ENCODE assay signal across 8 cellular contexts in the genomic region with DNA sequence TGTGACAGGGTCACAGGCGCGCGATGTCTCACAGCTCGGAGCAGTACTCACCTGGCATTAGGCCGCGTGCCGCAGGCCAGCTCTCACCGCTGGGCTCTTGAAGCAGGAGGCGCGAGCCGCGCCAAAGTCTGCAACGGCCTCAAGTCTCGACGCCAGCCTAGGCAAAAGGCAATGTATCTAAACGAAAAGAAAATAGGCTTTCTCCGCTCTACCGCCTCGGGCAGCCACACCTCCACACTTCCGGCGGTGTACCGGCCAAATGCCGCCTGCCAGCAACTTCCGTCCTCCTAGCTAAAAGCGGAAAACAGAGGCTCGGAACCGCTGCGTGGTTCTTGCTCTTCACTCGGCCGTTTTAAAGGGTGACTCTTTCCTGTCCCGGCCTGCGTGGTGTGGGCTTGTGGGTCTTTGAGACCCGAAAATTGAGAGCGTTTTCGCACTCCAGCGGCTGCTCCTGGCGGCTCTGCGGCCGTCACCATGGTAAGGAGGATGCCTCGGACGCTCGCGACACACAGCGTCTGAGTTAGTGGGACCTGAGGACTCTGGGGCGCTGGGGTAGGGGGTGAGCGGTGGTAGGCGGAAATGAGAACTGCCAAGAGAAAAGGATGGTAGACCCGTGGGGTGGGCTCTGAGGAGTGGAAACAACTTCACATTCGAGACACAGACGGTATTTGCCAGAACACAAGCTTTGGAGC. TPM values are rescaled to one million over a fixed set of nuclear protein-coding genes. Genes with fewer than 3 reads are reported as not detected.
DNase-seq lines count a peak whose midpoint lies in the region; ATAC-seq and TF ChIP-seq lines count a peak whose summit lies in the region.

A gene with protein sequence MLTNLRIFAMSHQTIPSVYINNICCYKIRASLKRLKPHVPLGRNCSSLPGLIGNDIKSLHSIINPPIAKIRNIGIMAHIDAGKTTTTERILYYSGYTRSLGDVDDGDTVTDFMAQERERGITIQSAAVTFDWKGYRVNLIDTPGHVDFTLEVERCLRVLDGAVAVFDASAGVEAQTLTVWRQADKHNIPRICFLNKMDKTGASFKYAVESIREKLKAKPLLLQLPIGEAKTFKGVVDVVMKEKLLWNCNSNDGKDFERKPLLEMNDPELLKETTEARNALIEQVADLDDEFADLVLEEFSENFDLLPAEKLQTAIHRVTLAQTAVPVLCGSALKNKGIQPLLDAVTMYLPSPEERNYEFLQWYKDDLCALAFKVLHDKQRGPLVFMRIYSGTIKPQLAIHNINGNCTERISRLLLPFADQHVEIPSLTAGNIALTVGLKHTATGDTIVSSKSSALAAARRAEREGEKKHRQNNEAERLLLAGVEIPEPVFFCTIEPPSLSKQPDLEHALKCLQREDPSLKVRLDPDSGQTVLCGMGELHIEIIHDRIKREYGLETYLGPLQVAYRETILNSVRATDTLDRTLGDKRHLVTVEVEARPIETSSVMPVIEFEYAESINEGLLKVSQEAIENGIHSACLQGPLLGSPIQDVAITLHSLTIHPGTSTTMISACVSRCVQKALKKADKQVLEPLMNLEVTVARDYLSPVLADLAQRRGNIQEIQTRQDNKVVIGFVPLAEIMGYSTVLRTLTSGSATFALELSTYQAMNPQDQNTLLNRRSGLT (minus strand): TSS at position 231 of the 692 bp plus-strand sequence. CDS start 3,375 bp downstream, outside the sequence.
A gene (plus strand): TSS at position 363 of the 692 bp plus-strand sequence. CDS start 112 bp downstream, at position 475.

- H3K27me3 ChIP-seq in kidney epithelial cell (ENCODE audit: control insufficient read depth, insufficient read depth, low read length): no peaks in the 10 kb centered on the region

- H3K27ac Mint-ChIP-seq in chondrocyte (ENCODE audit: unreplicated experiment): peak within 1 kb of the TSS; percentile 97

- peaks cover 11% of the 10 kb centered on the region for H3K36me3 Mint-ChIP-seq in chondrocyte (ENCODE audit: low read depth)

- TF ChIP-seq CTCF in chondrocyte (IDR thresholded peaks at IDR 0.05) (no peak), kidney epithelial cell (IDR thresholded peaks at IDR 0.05; ENCODE audit: insufficient read depth, low read length, poor library complexity, severe bottlenecking) (no peak)

- H3K36me3 ChIP-seq in kidney epithelial cell (ENCODE audit: control insufficient read depth, insufficient read depth, low read length): no peaks in the 10 kb centered on the region

- ATAC-seq in HG03432 (IDR thresholded peaks at IDR 0.05; ENCODE audit: unreplicated experiment): peak; percentile 92

- DNase-seq in AG20443 (ENCODE audit: low spot score) (peak; percentile 94), NCI-H510A (lab: John Stamatoyannopoulos, UW) (peak; percentile 67), chondrocyte (ENCODE audit: low spot score) (peak; percentile 96), kidney epithelial cell (ENCODE audit: low read depth) (peak; percentile 63)
- peak; percentile 86 to 87 for DNase-seq in activated CD4-positive, alpha-beta T cell treated with anti-CD3 and anti-CD28 coated beads for 24 hours (ENCODE audit: low read depth in 2 of 2)
- DNase-seq in stimulated activated CD4-positive, alpha-beta T cell treated with anti-CD3 and anti-CD28 coated beads, Interleukin-15, amount 100 ng/mL, for 48 hours (ENCODE audit: low read depth in 2 of 2): peak; percentile 86 to 87

- H3K9me3 Mint-ChIP-seq in chondrocyte (ENCODE audit: low read depth): no peaks in the 10 kb centered on the region

- peak; percentile 87 for TF ChIP-seq POLR2A in GM19099 (IDR thresholded peaks at IDR 0.05; ENCODE audit: extremely low read depth, insufficient read length, low read depth)

- no peaks in the 10 kb centered on the region for H3K27me3 Mint-ChIP-seq in chondrocyte (ENCODE audit: low read depth)

- peak within 1 kb of the TSS; percentile 69 for H3K4me3 ChIP-seq in kidney epithelial cell (ENCODE audit: low read depth, low read length)

- H3K4me3 Mint-ChIP-seq in chondrocyte (ENCODE audit: unreplicated experiment): peak within 1 kb of the TSS; percentile 99

- peaks cover 36% of the 10 kb centered on the region for H3K4me1 Mint-ChIP-seq in chondrocyte (ENCODE audit: low read depth)

RNA-seq across cellular contexts. Expression of the first gene that starts in this region (rescaled TPM):
- total RNA-seq in chondrocyte (17.0 to 28.5 TPM (median 18.2 TPM) in 3 replicates), kidney epithelial cell (33.1 and 35.7 TPM in 2 replicates)

RNA-seq across cellular contexts. Expression of the second gene that starts in this region (rescaled TPM):
- total RNA-seq in chondrocyte (37.8 to 52.1 TPM (median 45.5 TPM) in 3 replicates), kidney epithelial cell (94.1 and 145 TPM in 2 replicates)

Comparison
In these comparisons a context has a peak if more than half of its experiments do, and no peak if none do; other contexts are left out.
1. Peak in every context shown above with its lines: DNase-seq, ATAC-seq and H3K4me3 ChIP-seq.